9 cellular contexts compared by ENCODE assay signal in the genomic region with DNA sequence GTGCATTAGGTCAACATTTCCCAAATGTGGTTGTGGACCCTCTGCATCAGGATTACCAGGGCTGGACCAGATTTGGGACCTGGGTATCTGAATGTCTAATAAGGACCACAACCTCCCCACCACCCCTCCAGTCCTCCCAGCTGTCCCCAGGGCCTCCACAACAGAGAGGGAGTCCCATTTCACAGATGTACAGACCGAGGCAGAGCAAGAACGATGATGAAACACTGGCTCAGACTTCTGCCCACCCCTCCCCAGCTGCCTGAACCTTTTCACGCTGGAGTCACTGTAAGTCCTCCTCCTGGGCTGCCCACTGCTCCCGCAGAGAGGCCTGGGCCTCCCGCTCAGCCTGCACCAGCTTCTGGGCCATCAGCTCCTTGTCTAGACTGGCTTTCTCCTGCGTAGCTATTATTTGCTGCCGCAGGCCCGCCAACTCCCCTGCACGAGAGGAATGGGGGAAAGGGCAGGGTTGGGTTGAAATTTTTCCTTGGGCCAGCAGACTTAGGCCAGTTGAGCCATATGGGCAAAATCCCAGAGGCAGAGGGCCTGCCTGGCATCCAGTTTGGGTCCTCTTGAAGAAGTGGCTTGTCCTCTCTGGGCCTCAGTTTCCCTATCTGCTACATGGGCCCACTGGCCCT. TPM values are rescaled to one million over a fixed set of nuclear protein-coding genes. Genes with fewer than 3 reads are reported as not detected.
A peak's percentile ranks its signal among the peaks of the same experiment; 100 is the strongest.
DNase-seq lines count a peak whose midpoint lies in the region; ATAC-seq and TF ChIP-seq lines count a peak whose summit lies in the region.
"Not testable (repeated sequence)": the region's sequence is repeated elsewhere in the genome, so short reads cannot be mapped to it uniquely, and the experiment has no call there.
"Had no signal": no experiment of that assay in that cellular context is flagged by ENCODE, and none has a peak within 500 bp of the region (broad histone marks: within the 10 kb centered on the region; RNA-seq: fewer than 3 reads in every experiment).

No MANE protein-coding gene starts in this region.

- H3K4me3 ChIP-seq in endodermal cell (ENCODE audit: low read length); right lobe of liver; ovary; transverse colon: not testable (repeated sequence)

- not testable (repeated sequence) for H3K27me3 ChIP-seq in endodermal cell (ENCODE audit: control insufficient read depth, insufficient read depth, low read length, poor library complexity, severe bottlenecking); right lobe of liver; ovary; transverse colon

- not testable (repeated sequence) for H3K27ac Mint-ChIP-seq in activated CD4-positive, alpha-beta T cell treated with anti-CD3 and anti-CD28 coated beads for 36 hours; activated naive CD4-positive, alpha-beta T cell treated with anti-CD3 and anti-CD28 coated beads, Interleukin-2, amount 10 ng/mL, durations not matched to agents 7 days and 5 days; endodermal cell

- TF ChIP-seq CTCF in GM20000 (IDR thresholded peaks at IDR 0.05; ENCODE audit: extremely low read depth, missing control alignments); endodermal cell (conservative IDR thresholded peaks at IDR 0.05); right lobe of liver (IDR thresholded peaks at IDR 0.05); ovary (IDR thresholded peaks at IDR 0.05); transverse colon (IDR thresholded peaks at IDR 0.05): not testable (repeated sequence)

- TF ChIP-seq EP300 in ovary (IDR thresholded peaks at IDR 0.05); transverse colon (IDR thresholded peaks at IDR 0.05; ENCODE audit: low read depth): not testable (repeated sequence)

- in situ Hi-C loops in transverse colon (cut with MboI; ENCODE audit: low pct_ligation_motif_present in 1 of 4, low pct_unique_long_range_greater_than_20kb in 1 of 4, low sequenced_read_pairs in 3 of 4): loop anchor here in 1 of 4 donors (5.0 kb wide), 1 partner anchor 331 kb away; no protein-coding TSS in a partner anchor

- H3K4me1 Mint-ChIP-seq in activated CD4-positive, alpha-beta T cell treated with anti-CD3 and anti-CD28 coated beads for 36 hours; activated naive CD4-positive, alpha-beta T cell treated with anti-CD3 and anti-CD28 coated beads, Interleukin-2, amount 10 ng/mL, durations not matched to agents 7 days and 5 days; endodermal cell: not testable (repeated sequence)

- intact Hi-C loops in activated CD4-positive, alpha-beta T cell treated with anti-CD3 and anti-CD28 coated beads for 36 hours (cut with DNase I, micrococcal nuclease): loop anchor here (1.0 to 5.0 kb wide), 3 partner anchors 12 to 330 kb away; a partner anchor contains a TSS
- intact Hi-C loops in right lobe of liver (cut with DNase I); transverse colon (cut with DNase I; ENCODE audit: low total_unique reads): not testable (repeated sequence)
- intact Hi-C loops in ovary (cut with DNase I): loop anchor here in 2 of 4 donors (1.0 to 5.0 kb wide), 2 partner anchors 326 to 327 kb away; no protein-coding TSS in a partner anchor

- peaks cover 28% of the 10 kb centered on the region for H3K36me3 ChIP-seq in endodermal cell (ENCODE audit: control insufficient read depth, insufficient read depth, low read length)
- peaks cover 3 to 75% (median 34%) of the 10 kb centered on the region in 4 donors for H3K36me3 ChIP-seq in right lobe of liver
- H3K36me3 ChIP-seq in ovary: not testable (repeated sequence)
- H3K36me3 ChIP-seq in transverse colon: peaks cover 0 to 20% (median 6%) of the 10 kb centered on the region in 4 donors

- not testable (repeated sequence) for H3K9ac ChIP-seq in endodermal cell (ENCODE audit: extremely low read depth, low read length, poor library complexity, severe bottlenecking)

- CTCF ChIA-PET in activated CD4-positive, alpha-beta T cell treated with anti-CD3 and anti-CD28 coated beads for 36 hours (lab: Charles Lee): interaction anchor here (0.6 to 3.6 kb wide), 14 partner anchors 9 to 540 kb away, joined by 3 to 31 read pairs (median 7); a partner anchor contains a TSS
- CTCF ChIA-PET in activated naive CD4-positive, alpha-beta T cell treated with anti-CD3 and anti-CD28 coated beads, Interleukin-2, amount 10 ng/mL, durations not matched to agents 7 days and 5 days (lab: Charles Lee): interaction anchor here (0.6 to 3.2 kb wide), 8 partner anchors 10 to 400 kb away, joined by 3 to 27 read pairs (median 14); no protein-coding TSS in a partner anchor

- POLR2A ChIA-PET in activated CD4-positive, alpha-beta T cell treated with anti-CD3 and anti-CD28 coated beads for 36 hours (lab: Charles Lee): interaction anchor here (1.3 to 1.4 kb wide), 2 partner anchors 284 to 330 kb away, joined by 4 to 6 read pairs; no protein-coding TSS in a partner anchor

- not testable (repeated sequence) for H3K27ac ChIP-seq in endodermal cell (ENCODE audit: low read depth, low read length); right lobe of liver; ovary; transverse colon

- H3K4me3 Mint-ChIP-seq in activated CD4-positive, alpha-beta T cell treated with anti-CD3 and anti-CD28 coated beads for 36 hours; activated naive CD4-positive, alpha-beta T cell treated with anti-CD3 and anti-CD28 coated beads, Interleukin-2, amount 10 ng/mL, durations not matched to agents 7 days and 5 days; endodermal cell: not testable (repeated sequence)

- H3K27me3 Mint-ChIP-seq in activated CD4-positive, alpha-beta T cell treated with anti-CD3 and anti-CD28 coated beads for 36 hours; activated naive CD4-positive, alpha-beta T cell treated with anti-CD3 and anti-CD28 coated beads, Interleukin-2, amount 10 ng/mL, durations not matched to agents 7 days and 5 days; endodermal cell (ENCODE audit: insufficient read depth): not testable (repeated sequence)

- not testable (repeated sequence) for H3K36me3 Mint-ChIP-seq in activated CD4-positive, alpha-beta T cell treated with anti-CD3 and anti-CD28 coated beads for 36 hours (ENCODE audit: low read depth)
- H3K36me3 Mint-ChIP-seq in activated naive CD4-positive, alpha-beta T cell treated with anti-CD3 and anti-CD28 coated beads, Interleukin-2, amount 10 ng/mL, durations not matched to agents 7 days and 5 days: peaks cover 15% of the 10 kb centered on the region
- H3K36me3 Mint-ChIP-seq in endodermal cell (ENCODE audit: low read depth): peaks cover 14% of the 10 kb centered on the region

- 91 to 100% methylated on average over 9 of the region's 9 CpGs for WGBS in endodermal cell (ENCODE audit: insufficient coverage in 1 of 2, insufficient read length in 1 of 2), 2 experiments
- WGBS in right lobe of liver (ENCODE audit: insufficient coverage, low coverage, low lambda C conversion rate, missing lambda C conversion rate): 84% methylated on average over 9 of the region's 9 CpGs
- 86 to 90% (median 87%) methylated on average over 9 of the region's 9 CpGs for WGBS in ovary, 3 donors
- WGBS in transverse colon (ENCODE audit: low coverage in 1 of 2), 2 donors: 90% methylated on average over 5 to 9 of the region's 9 CpGs

- H3K4me1 ChIP-seq in endodermal cell (ENCODE audit: control insufficient read depth, insufficient read depth, low read length); ovary (ENCODE audit: insufficient read depth): not testable (repeated sequence)
- H3K4me1 ChIP-seq in right lobe of liver (peaks cover 0 to 29% (median 8%) of the 10 kb centered on the region in 4 donors), transverse colon (peaks cover 3 to 18% (median 15%) of the 10 kb centered on the region in 4 donors)

- not testable (repeated sequence) for H3K9me3 ChIP-seq in endodermal cell (ENCODE audit: control insufficient read depth, low read length); right lobe of liver; ovary; transverse colon

- H3K9me3 Mint-ChIP-seq in activated CD4-positive, alpha-beta T cell treated with anti-CD3 and anti-CD28 coated beads for 36 hours (ENCODE audit: low read depth); activated naive CD4-positive, alpha-beta T cell treated with anti-CD3 and anti-CD28 coated beads, Interleukin-2, amount 10 ng/mL, durations not matched to agents 7 days and 5 days; endodermal cell: not testable (repeated sequence)

- DNase-seq in GM20000 (ENCODE audit: low spot score) (peak; percentile 69), endodermal cell (peak; percentile 70), right lobe of liver (peak; percentile 25 to 64 (median 60)), ovary (peak in 4 of 5 donors; percentile 14 to 43 (median 31)), transverse colon (peak; percentile 29)
- peak; percentile 18 for DNase-seq in activated CD4-positive, alpha-beta T cell treated with anti-CD3 and anti-CD28 coated beads for 36 hours
- peak; percentile 21 for DNase-seq in activated naive CD4-positive, alpha-beta T cell treated with anti-CD3 and anti-CD28 coated beads, Interleukin-2, amount 10 ng/mL, durations not matched to agents 7 days and 5 days

- not testable (repeated sequence) for TF ChIP-seq POLR2A in right lobe of liver (IDR thresholded peaks at IDR 0.05); ovary (IDR thresholded peaks at IDR 0.05); transverse colon (IDR thresholded peaks at IDR 0.05)

- ATAC-seq in activated CD4-positive, alpha-beta T cell treated with anti-CD3 and anti-CD28 coated beads for 36 hours; right lobe of liver: not testable (repeated sequence)

RNA-seq across cellular contexts. Expression of a gene that starts 8.4 kb away (rescaled TPM):
- total RNA-seq in activated CD4-positive, alpha-beta T cell treated with anti-CD3 and anti-CD28 coated beads for 36 hours: 1 to 10 TPM; 5.8 to 6.2 TPM
- total RNA-seq in endodermal cell (10 to 100 TPM; 39.2 to 42.5 TPM), right lobe of liver (10 to 100 TPM; 22.7 to 30.7 (median 24.1) TPM), ovary (100 to 1,000 TPM in 1 of 7 donors, 10 to 100 TPM in 6; 30.4 to 111 (median 55.9) TPM), transverse colon (100 to 1,000 TPM in 3 of 4 donors, 10 to 100 TPM in 1; 70.1 to 178 (median 148) TPM)
- polyA plus RNA-seq in endodermal cell (2013, experiment 1 of 2): 37.2 TPM
- polyA plus RNA-seq in endodermal cell (2013, experiment 2 of 2): 29.5 TPM
- polyA plus RNA-seq in ovary: 10 to 100 TPM; 14.7 to 78.8 TPM

RNA-seq across cellular contexts. Expression of a gene that starts 45.0 kb away (rescaled TPM):
- total RNA-seq in activated CD4-positive, alpha-beta T cell treated with anti-CD3 and anti-CD28 coated beads for 36 hours: 1,000 to 10,000 TPM; 1,573 to 2,291 TPM
- 1,000 to 10,000 TPM; 2,483 to 3,611 TPM for total RNA-seq in endodermal cell
- 11,872 TPM for polyA plus RNA-seq in endodermal cell (2013, experiment 1 of 2)
- 14,577 TPM for polyA plus RNA-seq in endodermal cell (2013, experiment 2 of 2)
- total RNA-seq in right lobe of liver: 1,000 to 10,000 TPM in 3 of 6 experiments, 100 to 1,000 TPM in 1, under 1 TPM in 2; under 0.01 to 3,377 (median 977) TPM
- total RNA-seq in ovary: 1,000 to 10,000 TPM in 5 of 7 donors, under 1 TPM in 2; under 0.01 to 7,521 (median 3,807) TPM
- polyA plus RNA-seq in ovary: not detected
- under 1 TPM in 3 of 4 donors, not detected in 1; under 0.01 TPM for total RNA-seq in transverse colon
- polyA plus RNA-seq: cardiac muscle cell, IgD-negative memory B cell had no signal

Comparison
In these comparisons a context has a peak if more than half of its experiments do, and no peak if none do; other contexts are left out.
1. DNase-seq: peak in every context shown above with its lines; median percentile 70 in endodermal cell; 69 in GM20000; 60 in right lobe of liver; 31 in ovary; 29 in transverse colon; 21 in activated naive CD4-positive, alpha-beta T cell treated with anti-CD3 and anti-CD28 coated beads, Interleukin-2, amount 10 ng/mL, durations not matched to agents 7 days and 5 days; 18 in activated CD4-positive, alpha-beta T cell treated with anti-CD3 and anti-CD28 coated beads for 36 hours.